16 cellular contexts compared by ENCODE assay signal in the genomic region with DNA sequence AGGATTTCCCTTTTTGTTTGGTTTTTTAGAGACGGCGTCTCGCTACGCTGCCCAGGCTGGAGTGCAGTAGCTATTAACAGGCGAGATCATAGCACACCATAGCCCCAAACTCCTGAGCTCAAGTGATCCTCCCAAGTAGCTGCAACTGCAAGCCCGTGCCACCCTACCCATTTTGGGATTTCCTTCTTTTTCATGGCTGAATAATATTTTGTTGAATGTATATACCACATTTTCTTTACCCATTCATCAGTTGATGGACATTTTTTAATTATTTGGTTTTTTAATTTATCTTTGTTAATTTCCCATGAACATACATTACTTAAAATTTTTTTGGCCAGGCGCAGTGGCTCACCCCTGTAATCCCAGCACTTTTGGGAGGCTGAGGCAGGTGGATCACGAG. TPM values are rescaled to one million over a fixed set of nuclear protein-coding genes. Genes with fewer than 3 reads are reported as not detected.
DNase-seq lines count a peak whose midpoint lies in the region; ATAC-seq and TF ChIP-seq lines count a peak whose summit lies in the region.
"Had no signal": no experiment of that assay in that cellular context is flagged by ENCODE, and none has a peak within 500 bp of the region (broad histone marks: within the 10 kb centered on the region; RNA-seq: fewer than 3 reads in every experiment).

No MANE protein-coding gene starts in this region.

- no peaks in the 10 kb centered on the region for H3K27me3 Mint-ChIP-seq in CD4-positive, CD25-positive, alpha-beta regulatory T cell
- no peaks in the 10 kb centered on the region for H3K27me3 Mint-ChIP-seq in central memory CD8-positive, alpha-beta T cell
- H3K27me3 Mint-ChIP-seq: CD8-positive, alpha-beta memory T cell had no signal

- TF ChIP-seq CTCF in vagina (IDR thresholded peaks at IDR 0.05) (no peak), coronary artery (IDR thresholded peaks at IDR 0.05) (no peak)

- no peaks in the 10 kb centered on the region for H3K9me3 ChIP-seq in CD4-positive, CD25-positive, alpha-beta regulatory T cell (ENCODE audit: control insufficient read depth in 2 of 2, low read length in 2 of 2)
- H3K9me3 ChIP-seq in KOPT-K1 (ENCODE audit: insufficient read depth, low read length, poor library complexity, severe bottlenecking) (no peaks in the 10 kb centered on the region), vagina (no peaks in the 10 kb centered on the region)
- H3K9me3 ChIP-seq: BE2C, Caco-2, HAP-1 had no signal

- H3K4me3 ChIP-seq in CD4-positive, CD25-positive, alpha-beta regulatory T cell (ENCODE audit: low read depth, low read length), result no peak overlapping the region
- no peak overlapping the region for H3K4me3 ChIP-seq in vagina
- H3K4me3 ChIP-seq in coronary artery, result no peak overlapping the region
- H3K4me3 ChIP-seq: HAP-1 had no signal

- H3K36me3 ChIP-seq in CD4-positive, CD25-positive, alpha-beta regulatory T cell (ENCODE audit: control insufficient read depth, insufficient read depth, low read length), result peaks cover 6% of the 10 kb centered on the region
- H3K36me3 ChIP-seq in KOPT-K1 (ENCODE audit: insufficient read depth, low read length), result peaks cover 13% of the 10 kb centered on the region
- H3K36me3 ChIP-seq in vagina, result no peaks in the 10 kb centered on the region
- H3K36me3 ChIP-seq: BE2C, HAP-1 had no signal

- intact Hi-C loops in sciatic nerve (cut with DNase I) (no loop called here), vagina (cut with DNase I) (no loop called here)

- H3K27ac ChIP-seq in CD4-positive, CD25-positive, alpha-beta regulatory T cell (ENCODE audit: insufficient read depth, low read length, poor library complexity, severe bottlenecking), result no peak overlapping the region
- H3K27ac ChIP-seq in KOPT-K1 (ENCODE audit: low read depth, low read length, poor library complexity, severe bottlenecking) (peak overlapping the region; percentile 99), vagina (no peak overlapping the region), coronary artery (no peak overlapping the region)
- H3K27ac ChIP-seq: C4-2B, HL-60 had no signal

- no peak overlapping the region for H3K4me3 Mint-ChIP-seq in CD4-positive, CD25-positive, alpha-beta regulatory T cell
- no peak overlapping the region for H3K4me3 Mint-ChIP-seq in central memory CD8-positive, alpha-beta T cell
- H3K4me3 Mint-ChIP-seq: CD8-positive, alpha-beta memory T cell; HFFc6 had no signal

- no peak for TF ChIP-seq POLR2A in vagina (IDR thresholded peaks at IDR 0.05)

- no peak for ATAC-seq in CD4-positive, CD25-positive, alpha-beta regulatory T cell (ENCODE audit: low read depth in 2 of 2)
- no peak for ATAC-seq in central memory CD8-positive, alpha-beta T cell (replicated peaks; ENCODE audit: extremely low read depth, poor library complexity, severe bottlenecking)
- ATAC-seq in sciatic nerve, result no peak

- no peak for DNase-seq in CD4-positive, CD25-positive, alpha-beta regulatory T cell
- DNase-seq in central memory CD8-positive, alpha-beta T cell (ENCODE audit: low spot score in 2 of 2), result no peak
- DNase-seq in sciatic nerve (ENCODE audit: low spot score), result peak; percentile 22
- DNase-seq in hippocampal formation (lab: John Stamatoyannopoulos, UW), result no peak
- no peak for DNase-seq in vagina (ENCODE audit: extremely low spot score in 2 of 2)
- no peak for DNase-seq in SIG-M5 treated with dmso at 0.1 percent for 504 hours (lab: John Stamatoyannopoulos, UW; ENCODE audit: unreplicated experiment)
- no peak for DNase-seq in coronary artery (ENCODE audit: low spot score)
- DNase-seq: BE2C; Caco-2; CD8-positive, alpha-beta memory T cell; GF-D8; HFFc6 had no signal

- H3K4me1 ChIP-seq in CD4-positive, CD25-positive, alpha-beta regulatory T cell (ENCODE audit: control insufficient read depth, insufficient read depth, low read length, poor library complexity, severe bottlenecking), result peaks cover 40% of the 10 kb centered on the region
- peaks cover 36% of the 10 kb centered on the region for H3K4me1 ChIP-seq in vagina
- H3K4me1 ChIP-seq: BE2C had no signal

- H3K9me3 Mint-ChIP-seq in CD4-positive, CD25-positive, alpha-beta regulatory T cell, result no peaks in the 10 kb centered on the region
- H3K9me3 Mint-ChIP-seq in central memory CD8-positive, alpha-beta T cell, result no peaks in the 10 kb centered on the region
- H3K9me3 Mint-ChIP-seq: CD8-positive, alpha-beta memory T cell; HFFc6 had no signal

- H3K27ac Mint-ChIP-seq in CD4-positive, CD25-positive, alpha-beta regulatory T cell, result peak overlapping the region; percentile 22 to 67 (median 62)
- H3K27ac Mint-ChIP-seq in central memory CD8-positive, alpha-beta T cell (ENCODE audit: low read depth), result peak overlapping the region; percentile 1
- H3K27ac Mint-ChIP-seq: HFFc6 had no signal

- H3K36me3 Mint-ChIP-seq in CD4-positive, CD25-positive, alpha-beta regulatory T cell, result peaks cover 12% of the 10 kb centered on the region
- peaks cover 1% of the 10 kb centered on the region for H3K36me3 Mint-ChIP-seq in central memory CD8-positive, alpha-beta T cell (ENCODE audit: insufficient read depth)

- peaks cover 6 to 69% (median 50%) of the 10 kb centered on the region in 4 donors for H3K4me1 Mint-ChIP-seq in CD4-positive, CD25-positive, alpha-beta regulatory T cell
- H3K4me1 Mint-ChIP-seq in central memory CD8-positive, alpha-beta T cell, result peaks cover 18% of the 10 kb centered on the region

- H3K27me3 ChIP-seq in CD4-positive, CD25-positive, alpha-beta regulatory T cell (ENCODE audit: control insufficient read depth, insufficient read depth, low read length), result no peaks in the 10 kb centered on the region
- H3K27me3 ChIP-seq in vagina, result no peaks in the 10 kb centered on the region
- H3K27me3 ChIP-seq: BE2C had no signal

RNA-seq across cellular contexts. Expression of a gene that starts 15.2 kb away (rescaled TPM):
- total RNA-seq in CD4-positive, CD25-positive, alpha-beta regulatory T cell, result 57.2 TPM
- 1 to 10 TPM; 2.2 to 4.5 (median 3.9) TPM for polyA plus RNA-seq in CD4-positive, CD25-positive, alpha-beta regulatory T cell
- total RNA-seq in sciatic nerve, result 24.7 TPM
- 8.1 TPM for total RNA-seq in vagina
